Comparison of ENCODE assay signal across 18 cellular contexts in genomic region chr21:44685050-44685449, GRCh38. TPM values are rescaled to one million over a fixed set of nuclear protein-coding genes. Genes with fewer than 3 reads are reported as not detected.
"Had no signal": no experiment of that assay in that cellular context is flagged by ENCODE, and none has a peak within 500 bp of the region (broad histone marks: within the 10 kb centered on the region; RNA-seq: fewer than 3 reads in every experiment).

No MANE protein-coding gene starts in this region.

RNA-seq across cellular contexts. Expression of gene KRTAP12-1, which starts 3.1 kb away (rescaled TPM):
- total RNA-seq: activated B cell treated with CpG ODN at 0.5 μM for 24 hours; activated CD4-positive, alpha-beta memory T cell treated with anti-CD3 and anti-CD28 coated beads for 36 hours; activated CD4-positive, alpha-beta T cell treated with anti-CD3 and anti-CD28 coated beads, Interleukin-2, amount 10 ng/mL, durations not matched to agents 24 days and 14 days; activated CD8-positive, alpha-beta memory T cell treated with anti-CD3 and anti-CD28 coated beads for 36 hours; activated CD8-positive, alpha-beta T cell treated with anti-CD3 and anti-CD28 coated beads for 36 hours; activated naive CD8-positive, alpha-beta T cell treated with anti-CD3 and anti-CD28 coated beads, Interleukin-2, amount 10 ng/mL, durations not matched to agents 7 days and 5 days; activated T-cell treated with anti-CD3 and anti-CD28 coated beads, Interleukin-2, amount 50 U/mL, for 4 hours; activated T-cell treated with anti-CD3 and anti-CD28 coated beads, Interleukin-2, amount 50 U/mL, for 72 hours; activated T-helper 1 cell treated with anti-CD3 and anti-CD28 coated beads, Interleukin-12 subunit alpha, Interleukin-12 subunit beta, Interleukin-2, Interleukin-4 antibody, amounts not matched to agents 30 ng/mL and 10 ng/mL and 1 ng/mL, durations not matched to agents 14 hours and 24 hours and 36 hours; activated T-helper 17 cell treated with anti-CD3 and anti-CD28 coated beads, Interleukin-2, amount 50 U/mL, for 72 hours; ascending aorta; bronchial epithelial cell; cardiac muscle cell; T-cell; T-helper 1 cell treated with Interleukin-12 subunit alpha and Interleukin-12 subunit beta and Interleukin-4 antibody, amounts not matched to agents 30 ng/mL and 1 ng/mL, for 36 hours; T-helper 17 cell; T-helper 2 cell treated with Interferon-gamma antibody and Interleukin-4, amounts not matched to agents 100 ng/mL and 5 ng/mL, for 36 hours had no signal
- polyA plus RNA-seq: adipose tissue, cardiac muscle cell had no signal

RNA-seq across cellular contexts. Expression of gene KRTAP10-12, which starts 11.9 kb away (rescaled TPM):
- total RNA-seq: activated B cell treated with CpG ODN at 0.5 μM for 24 hours; activated CD4-positive, alpha-beta memory T cell treated with anti-CD3 and anti-CD28 coated beads for 36 hours; activated CD4-positive, alpha-beta T cell treated with anti-CD3 and anti-CD28 coated beads, Interleukin-2, amount 10 ng/mL, durations not matched to agents 24 days and 14 days; activated CD8-positive, alpha-beta memory T cell treated with anti-CD3 and anti-CD28 coated beads for 36 hours; activated CD8-positive, alpha-beta T cell treated with anti-CD3 and anti-CD28 coated beads for 36 hours; activated naive CD8-positive, alpha-beta T cell treated with anti-CD3 and anti-CD28 coated beads, Interleukin-2, amount 10 ng/mL, durations not matched to agents 7 days and 5 days; activated T-cell treated with anti-CD3 and anti-CD28 coated beads, Interleukin-2, amount 50 U/mL, for 4 hours; activated T-cell treated with anti-CD3 and anti-CD28 coated beads, Interleukin-2, amount 50 U/mL, for 72 hours; activated T-helper 1 cell treated with anti-CD3 and anti-CD28 coated beads, Interleukin-12 subunit alpha, Interleukin-12 subunit beta, Interleukin-2, Interleukin-4 antibody, amounts not matched to agents 30 ng/mL and 10 ng/mL and 1 ng/mL, durations not matched to agents 14 hours and 24 hours and 36 hours; activated T-helper 17 cell treated with anti-CD3 and anti-CD28 coated beads, Interleukin-2, amount 50 U/mL, for 72 hours; ascending aorta; bronchial epithelial cell; cardiac muscle cell; T-cell; T-helper 1 cell treated with Interleukin-12 subunit alpha and Interleukin-12 subunit beta and Interleukin-4 antibody, amounts not matched to agents 30 ng/mL and 1 ng/mL, for 36 hours; T-helper 17 cell; T-helper 2 cell treated with Interferon-gamma antibody and Interleukin-4, amounts not matched to agents 100 ng/mL and 5 ng/mL, for 36 hours had no signal
- polyA plus RNA-seq: adipose tissue, cardiac muscle cell had no signal

RNA-seq across cellular contexts. Expression of gene KRTAP12-2, which starts 18.3 kb away (rescaled TPM):
- total RNA-seq: activated B cell treated with CpG ODN at 0.5 μM for 24 hours; activated CD4-positive, alpha-beta memory T cell treated with anti-CD3 and anti-CD28 coated beads for 36 hours; activated CD4-positive, alpha-beta T cell treated with anti-CD3 and anti-CD28 coated beads, Interleukin-2, amount 10 ng/mL, durations not matched to agents 24 days and 14 days; activated CD8-positive, alpha-beta memory T cell treated with anti-CD3 and anti-CD28 coated beads for 36 hours; activated CD8-positive, alpha-beta T cell treated with anti-CD3 and anti-CD28 coated beads for 36 hours; activated naive CD8-positive, alpha-beta T cell treated with anti-CD3 and anti-CD28 coated beads, Interleukin-2, amount 10 ng/mL, durations not matched to agents 7 days and 5 days; activated T-cell treated with anti-CD3 and anti-CD28 coated beads, Interleukin-2, amount 50 U/mL, for 4 hours; activated T-cell treated with anti-CD3 and anti-CD28 coated beads, Interleukin-2, amount 50 U/mL, for 72 hours; activated T-helper 1 cell treated with anti-CD3 and anti-CD28 coated beads, Interleukin-12 subunit alpha, Interleukin-12 subunit beta, Interleukin-2, Interleukin-4 antibody, amounts not matched to agents 30 ng/mL and 10 ng/mL and 1 ng/mL, durations not matched to agents 14 hours and 24 hours and 36 hours; activated T-helper 17 cell treated with anti-CD3 and anti-CD28 coated beads, Interleukin-2, amount 50 U/mL, for 72 hours; ascending aorta; bronchial epithelial cell; cardiac muscle cell; T-cell; T-helper 1 cell treated with Interleukin-12 subunit alpha and Interleukin-12 subunit beta and Interleukin-4 antibody, amounts not matched to agents 30 ng/mL and 1 ng/mL, for 36 hours; T-helper 17 cell; T-helper 2 cell treated with Interferon-gamma antibody and Interleukin-4, amounts not matched to agents 100 ng/mL and 5 ng/mL, for 36 hours had no signal
- polyA plus RNA-seq: cardiac muscle cell had no signal

RNA-seq across cellular contexts. Expression of gene TSPEAR, which starts 26.3 kb away (rescaled TPM):
- total RNA-seq: activated B cell treated with CpG ODN at 0.5 μM for 24 hours; activated CD4-positive, alpha-beta memory T cell treated with anti-CD3 and anti-CD28 coated beads for 36 hours; activated CD4-positive, alpha-beta T cell treated with anti-CD3 and anti-CD28 coated beads, Interleukin-2, amount 10 ng/mL, durations not matched to agents 24 days and 14 days; activated CD8-positive, alpha-beta memory T cell treated with anti-CD3 and anti-CD28 coated beads for 36 hours; activated CD8-positive, alpha-beta T cell treated with anti-CD3 and anti-CD28 coated beads for 36 hours; activated naive CD8-positive, alpha-beta T cell treated with anti-CD3 and anti-CD28 coated beads, Interleukin-2, amount 10 ng/mL, durations not matched to agents 7 days and 5 days; activated T-cell treated with anti-CD3 and anti-CD28 coated beads, Interleukin-2, amount 50 U/mL, for 4 hours; activated T-cell treated with anti-CD3 and anti-CD28 coated beads, Interleukin-2, amount 50 U/mL, for 72 hours; activated T-helper 1 cell treated with anti-CD3 and anti-CD28 coated beads, Interleukin-12 subunit alpha, Interleukin-12 subunit beta, Interleukin-2, Interleukin-4 antibody, amounts not matched to agents 30 ng/mL and 10 ng/mL and 1 ng/mL, durations not matched to agents 14 hours and 24 hours and 36 hours; ascending aorta; bronchial epithelial cell; T-cell; T-helper 1 cell treated with Interleukin-12 subunit alpha and Interleukin-12 subunit beta and Interleukin-4 antibody, amounts not matched to agents 30 ng/mL and 1 ng/mL, for 36 hours; T-helper 17 cell; T-helper 2 cell treated with Interferon-gamma antibody and Interleukin-4, amounts not matched to agents 100 ng/mL and 5 ng/mL, for 36 hours had no signal

RNA-seq across cellular contexts. Expression of gene KRTAP12-3, which starts 27.3 kb away (rescaled TPM):
- total RNA-seq: activated B cell treated with CpG ODN at 0.5 μM for 24 hours; activated CD4-positive, alpha-beta memory T cell treated with anti-CD3 and anti-CD28 coated beads for 36 hours; activated CD4-positive, alpha-beta T cell treated with anti-CD3 and anti-CD28 coated beads, Interleukin-2, amount 10 ng/mL, durations not matched to agents 24 days and 14 days; activated CD8-positive, alpha-beta memory T cell treated with anti-CD3 and anti-CD28 coated beads for 36 hours; activated CD8-positive, alpha-beta T cell treated with anti-CD3 and anti-CD28 coated beads for 36 hours; activated naive CD8-positive, alpha-beta T cell treated with anti-CD3 and anti-CD28 coated beads, Interleukin-2, amount 10 ng/mL, durations not matched to agents 7 days and 5 days; activated T-cell treated with anti-CD3 and anti-CD28 coated beads, Interleukin-2, amount 50 U/mL, for 4 hours; activated T-cell treated with anti-CD3 and anti-CD28 coated beads, Interleukin-2, amount 50 U/mL, for 72 hours; activated T-helper 1 cell treated with anti-CD3 and anti-CD28 coated beads, Interleukin-12 subunit alpha, Interleukin-12 subunit beta, Interleukin-2, Interleukin-4 antibody, amounts not matched to agents 30 ng/mL and 10 ng/mL and 1 ng/mL, durations not matched to agents 14 hours and 24 hours and 36 hours; activated T-helper 17 cell treated with anti-CD3 and anti-CD28 coated beads, Interleukin-2, amount 50 U/mL, for 72 hours; ascending aorta; bronchial epithelial cell; cardiac muscle cell; T-cell; T-helper 1 cell treated with Interleukin-12 subunit alpha and Interleukin-12 subunit beta and Interleukin-4 antibody, amounts not matched to agents 30 ng/mL and 1 ng/mL, for 36 hours; T-helper 17 cell; T-helper 2 cell treated with Interferon-gamma antibody and Interleukin-4, amounts not matched to agents 100 ng/mL and 5 ng/mL, for 36 hours had no signal
- polyA plus RNA-seq: adipose tissue, cardiac muscle cell had no signal
